Comparison of ENCODE assay signal across 12 cellular contexts in the genomic region with DNA sequence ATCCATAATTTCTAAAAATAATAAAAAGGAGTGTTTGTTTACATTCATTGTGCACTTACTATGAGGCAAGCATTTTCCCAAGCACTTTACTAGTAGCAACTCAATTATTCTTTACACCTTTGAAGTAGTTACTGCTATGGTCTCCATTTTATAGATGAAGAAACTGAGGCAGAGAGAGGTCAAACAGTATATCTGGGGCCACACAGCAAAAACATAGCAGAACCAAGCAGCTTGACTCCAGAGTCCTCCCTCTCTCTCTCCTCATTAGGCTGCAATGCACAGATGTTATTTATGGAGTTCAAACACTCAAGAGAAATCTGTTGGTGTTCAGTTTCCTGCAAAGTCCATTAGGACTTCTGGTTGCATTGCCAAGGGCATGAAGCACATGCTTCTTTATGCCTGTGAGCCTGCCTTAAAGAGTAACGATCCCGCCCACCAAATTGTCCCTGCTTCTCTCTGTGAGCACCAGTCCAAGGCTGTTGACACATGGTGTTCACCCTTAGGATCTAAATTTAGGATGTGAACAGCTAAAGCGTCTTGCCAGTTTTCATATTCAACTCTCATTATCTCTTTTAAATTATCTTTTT. TPM values are rescaled to one million over a fixed set of nuclear protein-coding genes. Genes with fewer than 3 reads are reported as not detected.
DNase-seq lines count a peak whose midpoint lies in the region; ATAC-seq lines count a peak whose summit lies in the region.
"Had no signal": no experiment of that assay in that cellular context is flagged by ENCODE, and none has a peak within 500 bp of the region (broad histone marks: within the 10 kb centered on the region; RNA-seq: fewer than 3 reads in every experiment).

No MANE protein-coding gene starts in this region.

- no peaks in the 10 kb centered on the region for H3K36me3 ChIP-seq in H7 (replicated peaks; ENCODE audit: control insufficient read depth, insufficient read depth, low read length)

- DNase-seq in DMS53 (lab: John Stamatoyannopoulos, UW) (peak; percentile 56), NCI-H2029 (lab: John Stamatoyannopoulos, UW) (peak; percentile 78), NCI-H524 treated with DMSO at 0.1 percent for 48 hours (lab: John Stamatoyannopoulos, UW) (peak; percentile 92), left cardiac atrium (peak; percentile 44), H7 (no peak), left lobe of liver (ENCODE audit: low spot score) (no peak)
- DNase-seq: ACHN; activated CD4-positive, alpha-beta memory T cell treated with anti-CD3 and anti-CD28 coated beads for 36 hours; small intestine had no signal

- intact Hi-C loops in left cardiac atrium (cut with DNase I), result no loop called here

- no peaks in the 10 kb centered on the region for H3K27me3 ChIP-seq in H7 (ENCODE audit: control insufficient read depth, insufficient read depth, low read length)

- no peak overlapping the region for H3K4me3 ChIP-seq in H7 (ENCODE audit: insufficient read depth, low read depth, low read length)

- ATAC-seq in left cardiac atrium, result peak; percentile 91
- ATAC-seq in HG03439 (IDR thresholded peaks at IDR 0.05; ENCODE audit: unreplicated experiment), result no peak
- ATAC-seq in left lobe of liver, result no peak
- ATAC-seq in HG02588 (IDR thresholded peaks at IDR 0.05; ENCODE audit: unreplicated experiment), result no peak
- ATAC-seq: HepG2 had no signal

RNA-seq across cellular contexts. Expression of gene GPRC5B, which starts 44.0 kb away (rescaled TPM):
- total RNA-seq in left cardiac atrium (10 to 100 TPM; 58.1 to 66.3 TPM), left lobe of liver (5.0 TPM)
- 66.0 and 76.7 TPM in 2 replicates for total RNA-seq in H7 (2014; rRNA removed; shearing (Covaris generic))
- total RNA-seq: activated CD4-positive, alpha-beta memory T cell treated with anti-CD3 and anti-CD28 coated beads for 36 hours had no signal

Comparison
In these comparisons a context has a peak if more than half of its experiments do, and no peak if none do; other contexts are left out.
1. DNase-seq: peak in DMS53 (single experiment), NCI-H2029 (single experiment), NCI-H524 treated with DMSO at 0.1 percent for 48 hours (single experiment) and left cardiac atrium (single experiment); none in H7 (single experiment) and left lobe of liver (single experiment).
2. ATAC-seq: peak in left cardiac atrium (2 of 2); none in HG03439 (single experiment), left lobe of liver (single experiment) and HG02588 (single experiment).